23 cellular contexts compared by ENCODE assay signal in the genomic region with DNA sequence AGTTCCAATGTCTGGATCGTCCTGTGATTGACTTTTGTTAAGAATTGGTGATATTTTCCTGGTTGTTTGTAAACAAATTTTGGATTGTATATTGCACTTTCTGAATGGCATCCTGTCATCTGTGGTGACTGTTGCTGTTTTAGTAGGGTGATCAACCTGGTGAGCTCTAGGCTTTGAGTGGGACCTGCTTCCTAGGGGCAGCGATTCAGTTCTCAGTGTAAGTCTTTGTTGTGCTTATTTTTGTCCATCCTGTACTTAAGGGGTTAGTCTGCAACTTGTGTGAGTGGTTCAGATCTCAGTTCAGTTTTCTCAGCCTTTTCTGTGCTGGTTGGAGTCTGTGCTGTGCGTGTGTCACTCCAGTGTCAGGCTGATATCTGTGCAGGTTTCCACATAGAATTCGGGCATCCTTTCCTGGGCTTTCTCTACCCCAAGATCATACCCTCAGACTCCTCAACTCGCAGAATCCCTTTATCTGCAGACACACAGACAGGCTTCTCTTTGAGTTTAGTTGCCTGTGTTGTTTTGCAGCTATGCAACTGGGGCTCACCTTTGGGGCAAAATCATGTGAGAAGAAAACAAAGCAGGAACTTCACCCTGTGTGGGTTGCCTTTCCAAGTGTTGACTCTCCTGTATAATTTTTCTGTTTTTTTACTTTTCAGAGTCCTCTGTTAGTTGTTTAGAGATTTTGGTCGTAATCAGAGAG.
DNase-seq lines count a peak whose midpoint lies in the region; ATAC-seq, FAIRE-seq and TF ChIP-seq lines count a peak whose summit lies in the region.
"Had no signal": no experiment of that assay in that cellular context is flagged by ENCODE, and none has a peak within 500 bp of the region (broad histone marks: within the 10 kb centered on the region; RNA-seq: fewer than 3 reads in every experiment).

No MANE protein-coding gene starts in this region.

- peaks cover 10% of the 10 kb centered on the region; the same call in 1 of the 2 replicates for H3K36me3 Mint-ChIP-seq in WTC11
- H3K36me3 Mint-ChIP-seq in activated CD4-positive, alpha-beta memory T cell treated with anti-CD3 and anti-CD28 coated beads for 36 hours: peaks cover 32% of the 10 kb centered on the region

- peaks cover 24% of the 10 kb centered on the region for H3K4me1 ChIP-seq in A549
- peaks cover 20% of the 10 kb centered on the region for H3K4me1 ChIP-seq in iPS-18a (ENCODE audit: control insufficient read depth, low read depth, low read length)
- H3K4me1 ChIP-seq: BE2C had no signal

- intact Hi-C loops in activated CD4-positive, alpha-beta memory T cell treated with anti-CD3 and anti-CD28 coated beads for 36 hours (cut with micrococcal nuclease): no loop called here

- H3K4me3 Mint-ChIP-seq in WTC11: peak overlapping the region; percentile 57
- H3K4me3 Mint-ChIP-seq in activated CD4-positive, alpha-beta memory T cell treated with anti-CD3 and anti-CD28 coated beads for 36 hours: no peak overlapping the region

- TF ChIP-seq EP300 in A549 (IDR thresholded peaks at IDR 0.05): no peak

- peak overlapping the region; percentile 70 for H3K4me2 ChIP-seq in A549

- ATAC-seq in A549 (no peak; a peak in 3 of 6 replicates), WTC11 (peak; percentile 92), GM19023 (IDR thresholded peaks at IDR 0.05; ENCODE audit: unreplicated experiment) (no peak), GM18867 (IDR thresholded peaks at IDR 0.05; ENCODE audit: unreplicated experiment) (no peak)
- ATAC-seq: Panc1 had no signal

- no peaks in the 10 kb centered on the region for H3K27me3 Mint-ChIP-seq in WTC11 (ENCODE audit: low read depth)
- H3K27me3 Mint-ChIP-seq in activated CD4-positive, alpha-beta memory T cell treated with anti-CD3 and anti-CD28 coated beads for 36 hours: no peaks in the 10 kb centered on the region
- H3K27me3 Mint-ChIP-seq: CD4-positive, alpha-beta memory T cell had no signal

- peak overlapping the region; percentile 35 for H3K9ac ChIP-seq in iPS-18a (ENCODE audit: low read length)

- 81% methylated on average over 6 of the region's 6 CpGs for WGBS in A549 (ENCODE audit: missing lambda C conversion rate)

- FAIRE-seq in A549 (lab: Jason Lieb, UNC): no peak
- FAIRE-seq: D721Med, GM12892 had no signal

- no peak for TF ChIP-seq POLR2A in A549 (IDR thresholded peaks at IDR 0.05; ENCODE audit: low read length)

- DNase-seq in A549 (ENCODE audit: low read depth in 1 of 2, low spot score in 1 of 2) (no peak), H7 (peak; percentile 28), WTC11 (ENCODE audit: low spot score) (no peak)
- DNase-seq in activated CD4-positive, alpha-beta memory T cell treated with anti-CD3 and anti-CD28 coated beads for 36 hours: no peak
- no peak for DNase-seq in activated CD4-positive, alpha-beta T cell treated with anti-CD3 and anti-CD28 coated beads for 48 hours
- DNase-seq: BE2C; CD4-positive, alpha-beta memory T cell; DND-41; GF-D8; HCEC 1CT; KBM-7; MV-4-11; NCI-H1436; NCI-H2081; NCI-H510A; NCI-H774 had no signal

- peak overlapping the region; percentile 96 for H3K27ac Mint-ChIP-seq in WTC11
- H3K27ac Mint-ChIP-seq in activated CD4-positive, alpha-beta memory T cell treated with anti-CD3 and anti-CD28 coated beads for 36 hours: no peak overlapping the region
- H3K27ac Mint-ChIP-seq: CD4-positive, alpha-beta memory T cell had no signal

- H3K4me3 ChIP-seq in A549 (no peak overlapping the region), H7 (ENCODE audit: insufficient read depth, low read depth, low read length) (no peak overlapping the region), iPS-18a (ENCODE audit: low read length) (peak overlapping the region; percentile 46)

- peaks cover 48% of the 10 kb centered on the region for H3K4me1 Mint-ChIP-seq in WTC11
- peaks cover 10% of the 10 kb centered on the region for H3K4me1 Mint-ChIP-seq in activated CD4-positive, alpha-beta memory T cell treated with anti-CD3 and anti-CD28 coated beads for 36 hours (ENCODE audit: low read depth)

- H3K36me3 ChIP-seq in H7 (replicated peaks; ENCODE audit: control insufficient read depth, insufficient read depth, low read length) (no peaks in the 10 kb centered on the region), iPS-18a (ENCODE audit: control insufficient read depth, low read depth, low read length) (no peaks in the 10 kb centered on the region)
- H3K36me3 ChIP-seq: BE2C had no signal

- H3K27me3 ChIP-seq in H7 (ENCODE audit: control insufficient read depth, insufficient read depth, low read length): no peaks in the 10 kb centered on the region
- peaks cover 4% of the 10 kb centered on the region for H3K27me3 ChIP-seq in iPS-18a (ENCODE audit: control insufficient read depth, insufficient read depth, low read length)
- H3K27me3 ChIP-seq: BE2C had no signal

- CTCF ChIA-PET in A549 (lab: Yijun Ruan, JAX) (no interaction called here), WTC11 (lab: Charles Lee) (interaction anchor here (0.6 to 2.3 kb wide), 3 partner anchors 17 to 32 kb away, joined by 3 to 7 read pairs (median 6); no protein-coding TSS in a partner anchor)
- CTCF ChIA-PET in activated CD4-positive, alpha-beta memory T cell treated with anti-CD3 and anti-CD28 coated beads for 36 hours (lab: Charles Lee): no interaction called here

- peak overlapping the region; percentile 26 to 67; a peak in 4 of 6 replicates for H3K27ac ChIP-seq in A549
- peak overlapping the region; percentile 8 for H3K27ac ChIP-seq in iPS-18a (ENCODE audit: low read length)
- H3K27ac ChIP-seq: 22Rv1 had no signal

- TF ChIP-seq CTCF in A549 (IDR thresholded peaks at IDR 0.05) (no peak), WTC11 (IDR thresholded peaks at IDR 0.05) (no peak)

- H3K9me3 ChIP-seq in A549 (no peaks in the 10 kb centered on the region), iPS-18a (ENCODE audit: control insufficient read depth, low read depth, low read length) (no peaks in the 10 kb centered on the region)
- H3K9me3 ChIP-seq: BE2C had no signal

- TF ChIP-seq RAD21 in A549 (conservative IDR thresholded peaks at IDR 0.05 in 1 of 2, IDR thresholded peaks at IDR 0.05 in 1 of 2): no peak

- POLR2A ChIA-PET in A549 (lab: Yijun Ruan, JAX) (no interaction called here), WTC11 (lab: Charles Lee) (no interaction called here)
- POLR2A ChIA-PET in activated CD4-positive, alpha-beta memory T cell treated with anti-CD3 and anti-CD28 coated beads for 36 hours (lab: Charles Lee): interaction anchor here (0.7 kb wide), 1 partner anchor 807 kb away, joined by 3 read pairs; no protein-coding TSS in a partner anchor

- H3K9me3 Mint-ChIP-seq in WTC11: 0 out of 2 replicates have a peak, but pooled peaks cover 7% of the 10 kb centered on the region
- H3K9me3 Mint-ChIP-seq in activated CD4-positive, alpha-beta memory T cell treated with anti-CD3 and anti-CD28 coated beads for 36 hours: peaks cover 15% of the 10 kb centered on the region

TF ChIP-seq in A549, 52 proteins besides CTCF, POLR2A, EP300 and RAD21 (continues in another document):
- TF ChIP-seq CEBPB (IDR thresholded peaks at IDR 0.05) (no peak), NPAS2 (CRISPR knock-in tag; IDR thresholded peaks at IDR 0.05; ENCODE audit: borderline replicate concordance) (no peak), NFE2L2 (conservative IDR thresholded peaks at IDR 0.05; ENCODE audit: low read length) (no peak)

TF ChIP-seq in WTC11, 78 proteins besides CTCF, POLR2A, EP300 and RAD21:
- no peak for TF ChIP-seq MYBL2 (CRISPR knock-in tag; IDR thresholded peaks at IDR 0.05)
- TF ChIP-seq TEAD1 (CRISPR knock-in tag; IDR thresholded peaks at IDR 0.05): 0 out of 2 replicates have a peak, but pooled peaks have one; percentile 23
- TF ChIP-seq, protein P1, sequence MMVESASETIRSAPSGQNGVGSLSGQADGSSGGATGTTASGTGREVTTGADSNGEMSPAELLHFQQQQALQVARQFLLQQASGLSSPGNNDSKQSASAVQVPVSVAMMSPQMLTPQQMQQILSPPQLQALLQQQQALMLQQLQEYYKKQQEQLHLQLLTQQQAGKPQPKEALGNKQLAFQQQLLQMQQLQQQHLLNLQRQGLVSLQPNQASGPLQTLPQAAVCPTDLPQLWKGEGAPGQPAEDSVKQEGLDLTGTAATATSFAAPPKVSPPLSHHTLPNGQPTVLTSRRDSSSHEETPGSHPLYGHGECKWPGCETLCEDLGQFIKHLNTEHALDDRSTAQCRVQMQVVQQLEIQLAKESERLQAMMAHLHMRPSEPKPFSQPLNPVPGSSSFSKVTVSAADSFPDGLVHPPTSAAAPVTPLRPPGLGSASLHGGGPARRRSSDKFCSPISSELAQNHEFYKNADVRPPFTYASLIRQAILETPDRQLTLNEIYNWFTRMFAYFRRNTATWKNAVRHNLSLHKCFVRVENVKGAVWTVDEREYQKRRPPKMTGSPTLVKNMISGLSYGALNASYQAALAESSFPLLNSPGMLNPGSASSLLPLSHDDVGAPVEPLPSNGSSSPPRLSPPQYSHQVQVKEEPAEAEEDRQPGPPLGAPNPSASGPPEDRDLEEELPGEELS (CRISPR knock-in tag; IDR thresholded peaks at IDR 0.05): peak; percentile 98
- TF ChIP-seq ESRRA (CRISPR knock-in tag; IDR thresholded peaks at IDR 0.05; ENCODE audit: borderline replicate concordance): no peak
- TF ChIP-seq, protein P2, sequence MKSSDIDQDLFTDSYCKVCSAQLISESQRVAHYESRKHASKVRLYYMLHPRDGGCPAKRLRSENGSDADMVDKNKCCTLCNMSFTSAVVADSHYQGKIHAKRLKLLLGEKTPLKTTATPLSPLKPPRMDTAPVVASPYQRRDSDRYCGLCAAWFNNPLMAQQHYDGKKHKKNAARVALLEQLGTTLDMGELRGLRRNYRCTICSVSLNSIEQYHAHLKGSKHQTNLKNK (CRISPR knock-in tag; IDR thresholded peaks at IDR 0.05): peak; percentile 89
- TF ChIP-seq FOXK1 (CRISPR knock-in tag; IDR thresholded peaks at IDR 0.05): 0 out of 2 replicates have a peak, but pooled peaks have one; percentile 24
- 0 out of 2 replicates have a peak, but pooled peaks have one; percentile 37 for TF ChIP-seq ZNF423 (CRISPR knock-in tag; IDR thresholded peaks at IDR 0.05)
